ENCODE assay signal across 16 cellular contexts in genomic region chr9:99430301-99430700, GRCh38.
DNase-seq lines count a peak whose midpoint lies in the region; FAIRE-seq lines count a peak whose summit lies in the region.
"Had no signal": no experiment of that assay in that cellular context is flagged by ENCODE, and none has a peak within 500 bp of the region (broad histone marks: within the 10 kb centered on the region; RNA-seq: fewer than 3 reads in every experiment).

No MANE protein-coding gene starts in this region.

- FAIRE-seq in RCC 7860 (lab: Jason Lieb, UNC): no peak

- DNase-seq in GM23248: peak; percentile 69
- DNase-seq in RCC 7860 (ENCODE audit: low spot score): peak; percentile 17
- peak in 1 of 2 donors; percentile 33 for DNase-seq in trophoblast cell
- no peak for DNase-seq in NCI-H345 (lab: John Stamatoyannopoulos, UW)
- DNase-seq in activated CD4-positive, alpha-beta T cell treated with anti-CD3 and anti-CD28 coated beads for 4 hours: no peak
- no peak for DNase-seq in DMS114 treated with DMSO at 0.1 percent for 48 hours (lab: John Stamatoyannopoulos, UW; ENCODE audit: unreplicated experiment)
- DNase-seq in amygdala (lab: John Stamatoyannopoulos, UW): no peak
- DNase-seq: activated CD8-positive, alpha-beta T cell treated with anti-CD3 and anti-CD28 coated beads, Interleukin-2, amount 10 ng/mL, durations not matched to agents 7 days and 5 days; islet precursor cell; NCI-H1436 treated with DMSO at 0.1 percent for 48 hours; NCI-H510A treated with DMSO at 0.1 percent for 48 hours had no signal

- H3K23ac ChIP-seq in trophoblast cell (ENCODE audit: low read length): no peak overlapping the region

- no peak overlapping the region for H4K12ac ChIP-seq in trophoblast cell (ENCODE audit: low read depth, low read length)

- peaks cover 3% of the 10 kb centered on the region for H3K27me3 Mint-ChIP-seq in dendritic cell treated with granulocyte-macrophage colony-stimulating factor and Interleukin-4, amounts not matched to agents 40 ng/mL and 50 ng/mL, for 4 days

- H3K4me1 ChIP-seq in GM23248 (ENCODE audit: insufficient read depth) (peaks cover 34% of the 10 kb centered on the region), trophoblast cell (ENCODE audit: control insufficient read depth in 1 of 2, insufficient read depth in 2 of 2, low read length in 2 of 2) (peaks cover 5 to 10% of the 10 kb centered on the region in 2 experiments)
- H3K4me1 ChIP-seq: ascending aorta, gastroesophageal sphincter, prostate gland had no signal

- H3K9me3 ChIP-seq in GM23248 (ENCODE audit: low read depth) (no peaks in the 10 kb centered on the region), trophoblast cell (ENCODE audit: insufficient read depth, low read depth, low read length) (no peaks in the 10 kb centered on the region)
- H3K9me3 ChIP-seq: ascending aorta; BLaER1 treated with 17β-estradiol and CSF1 and Interleukin-3, amounts not matched to agents 10 nM and 100 nM; prostate gland had no signal

- H3K4me1 Mint-ChIP-seq in dendritic cell treated with granulocyte-macrophage colony-stimulating factor and Interleukin-4, amounts not matched to agents 40 ng/mL and 50 ng/mL, for 4 days (ENCODE audit: low read depth): peaks cover 51% of the 10 kb centered on the region

- H3K4me2 ChIP-seq in GM23248 (ENCODE audit: unreplicated experiment) (no peak overlapping the region), trophoblast cell (ENCODE audit: low read length) (no peak overlapping the region)

- no peaks in the 10 kb centered on the region for H3K27me3 ChIP-seq in GM23248 (replicated peaks; ENCODE audit: insufficient read depth)
- H3K27me3 ChIP-seq in trophoblast cell (ENCODE audit: insufficient read depth, low read length): no peaks in the 10 kb centered on the region
- H3K27me3 ChIP-seq: ascending aorta; BLaER1 treated with 17β-estradiol and CSF1 and Interleukin-3, amounts not matched to agents 10 nM and 100 nM; gastroesophageal sphincter had no signal

- H3F3A ChIP-seq in GM23248 (ENCODE audit: insufficient read depth): peaks cover 38% of the 10 kb centered on the region

- no peaks in the 10 kb centered on the region for H3K36me3 Mint-ChIP-seq in dendritic cell treated with granulocyte-macrophage colony-stimulating factor and Interleukin-4, amounts not matched to agents 40 ng/mL and 50 ng/mL, for 4 days (ENCODE audit: low read depth)

- no peak overlapping the region for H3K14ac ChIP-seq in trophoblast cell (ENCODE audit: low read length)

- H3K27ac ChIP-seq in GM23248 (0 out of 2 replicates have a peak overlapping the region, but pooled peaks have one; percentile 4), trophoblast cell (ENCODE audit: low read depth, low read length) (no peak overlapping the region)
- H3K27ac ChIP-seq: ascending aorta, gastroesophageal sphincter, prostate gland had no signal

- H3K18ac ChIP-seq in trophoblast cell (ENCODE audit: low read length): no peak overlapping the region

- 47 to 65% methylated on average over 2 of the region's 2 CpGs for WGBS in GM23248 (ENCODE audit: low coverage in 1 of 2, low lambda C conversion rate in 2 of 2, missing lambda C conversion rate in 2 of 2), 2 experiments
- no CpG with 5 or more reads among the region's 2 CpGs for WGBS in trophoblast cell (ENCODE audit: extremely low coverage, insufficient coverage, insufficient read length)

- peaks cover 7% of the 10 kb centered on the region for H3K79me1 ChIP-seq in trophoblast cell (ENCODE audit: low read length)

- peak overlapping the region; percentile 47 for H2AK5ac ChIP-seq in trophoblast cell (ENCODE audit: low read length)

- H3K4me3 Mint-ChIP-seq in dendritic cell treated with granulocyte-macrophage colony-stimulating factor and Interleukin-4, amounts not matched to agents 40 ng/mL and 50 ng/mL, for 4 days: no peak overlapping the region
- H3K4me3 Mint-ChIP-seq: activated CD8-positive, alpha-beta T cell treated with anti-CD3 and anti-CD28 coated beads, Interleukin-2, amount 10 ng/mL, durations not matched to agents 7 days and 5 days had no signal

- intact Hi-C loops in dendritic cell treated with granulocyte-macrophage colony-stimulating factor and Interleukin-4, amounts not matched to agents 40 ng/mL and 50 ng/mL, for 4 days (cut with micrococcal nuclease): loop anchor here (5.0 to 10.0 kb wide), 4 partner anchors 42 to 394 kb away; partner anchors contain the start of gene NR4A3

- no peak overlapping the region for H4K8ac ChIP-seq in trophoblast cell (ENCODE audit: low read depth, low read length)

- peaks cover 10% of the 10 kb centered on the region for H3K9me3 Mint-ChIP-seq in dendritic cell treated with granulocyte-macrophage colony-stimulating factor and Interleukin-4, amounts not matched to agents 40 ng/mL and 50 ng/mL, for 4 days

- no peaks in the 10 kb centered on the region for H3K9me2 ChIP-seq in GM23248 (ENCODE audit: insufficient read depth)

- no peak overlapping the region for H2BK12ac ChIP-seq in trophoblast cell (ENCODE audit: low read length)

- H2BK5ac ChIP-seq in trophoblast cell (ENCODE audit: low read depth, low read length, poor library complexity): no peak overlapping the region

- in situ Hi-C loops in GM23248 (cut with MboI): no loop called here

- no peak overlapping the region for H3K9ac ChIP-seq in GM23248
- no peak overlapping the region for H3K9ac ChIP-seq in trophoblast cell (ENCODE audit: low read length)
- H3K9ac ChIP-seq: BLaER1 treated with 17β-estradiol and CSF1 and Interleukin-3, amounts not matched to agents 10 nM and 100 nM had no signal

- H3K79me2 ChIP-seq in GM23248 (ENCODE audit: insufficient read depth) (no peaks in the 10 kb centered on the region), trophoblast cell (ENCODE audit: control insufficient read depth, insufficient read depth, low read length, poor library complexity) (no peaks in the 10 kb centered on the region)

- H2AFZ ChIP-seq in GM23248: no peak overlapping the region
- no peak overlapping the region for H2AFZ ChIP-seq in trophoblast cell (ENCODE audit: insufficient read depth, low read length, poor library complexity)

- H3K4me3 ChIP-seq in GM23248 (no peak overlapping the region), trophoblast cell (ENCODE audit: low read depth, low read length) (no peak overlapping the region)
- H3K4me3 ChIP-seq: ascending aorta; BLaER1 treated with 17β-estradiol and CSF1 and Interleukin-3, amounts not matched to agents 10 nM and 100 nM; gastroesophageal sphincter; prostate gland had no signal

- H3K27ac Mint-ChIP-seq in dendritic cell treated with granulocyte-macrophage colony-stimulating factor and Interleukin-4, amounts not matched to agents 40 ng/mL and 50 ng/mL, for 4 days: peak overlapping the region; percentile 67
- H3K27ac Mint-ChIP-seq: activated CD8-positive, alpha-beta T cell treated with anti-CD3 and anti-CD28 coated beads, Interleukin-2, amount 10 ng/mL, durations not matched to agents 7 days and 5 days had no signal

- no peaks in the 10 kb centered on the region for H4K20me1 ChIP-seq in GM23248 (ENCODE audit: insufficient read depth)
- H4K20me1 ChIP-seq: BLaER1 treated with 17β-estradiol and CSF1 and Interleukin-3, amounts not matched to agents 10 nM and 100 nM had no signal

- no peak overlapping the region for H4K91ac ChIP-seq in trophoblast cell (ENCODE audit: low read depth, low read length)

- H3K4ac ChIP-seq in trophoblast cell (ENCODE audit: low read depth, low read length): no peak overlapping the region

- H2BK120ac ChIP-seq in trophoblast cell (ENCODE audit: insufficient read depth, low read length, poor library complexity): no peak overlapping the region

- H3K36me3 ChIP-seq in GM23248 (ENCODE audit: low read depth) (no peaks in the 10 kb centered on the region), trophoblast cell (ENCODE audit: control insufficient read depth in 1 of 2, insufficient read depth in 2 of 2, low read length in 2 of 2) (no peaks in the 10 kb centered on the region)
- H3K36me3 ChIP-seq: ascending aorta; BLaER1 treated with 17β-estradiol and CSF1 and Interleukin-3, amounts not matched to agents 10 nM and 100 nM; gastroesophageal sphincter; prostate gland had no signal

Comparison
In these comparisons a context has a peak if more than half of its experiments do, and no peak if none do; other contexts are left out.
1. DNase-seq: peak in GM23248 (single experiment) and RCC 7860 (single experiment); none in NCI-H345 (single experiment), activated CD4-positive, alpha-beta T cell treated with anti-CD3 and anti-CD28 coated beads for 4 hours (0 of 2), DMS114 treated with DMSO at 0.1 percent for 48 hours (single experiment) and amygdala (0 of 56).